8 cellular contexts compared by ENCODE assay signal in the genomic region with DNA sequence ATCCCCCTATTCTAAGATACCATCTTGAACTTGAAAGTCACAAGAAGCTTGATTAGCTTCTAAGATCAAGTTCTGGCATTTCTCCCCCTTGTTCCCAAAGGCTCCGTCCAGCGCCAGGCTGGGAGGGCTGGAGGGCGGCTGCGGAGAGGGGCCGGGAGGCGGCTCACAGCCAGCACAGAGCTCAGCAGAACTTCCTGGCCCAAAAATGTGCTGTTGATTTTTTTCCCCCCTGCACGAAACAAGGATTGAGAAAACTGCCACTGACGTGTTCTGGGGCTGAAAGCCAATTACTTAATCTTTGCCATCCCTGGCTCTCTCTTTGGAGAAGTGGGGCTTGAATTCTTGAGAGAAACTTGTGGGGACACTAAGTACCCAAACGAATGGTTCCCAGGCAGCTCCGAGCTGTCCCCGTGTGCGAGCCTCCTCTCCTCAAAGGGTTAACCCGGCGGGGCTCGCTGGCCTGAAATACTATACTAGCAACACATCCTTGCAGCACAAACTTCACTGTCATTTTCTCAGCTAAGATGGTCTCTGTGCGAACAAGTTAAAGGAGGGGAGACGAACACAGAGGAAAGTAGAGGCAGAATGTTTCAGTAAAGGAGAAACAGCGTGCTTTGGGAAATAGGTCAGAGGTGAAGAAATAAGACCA. TPM values are rescaled to one million over a fixed set of nuclear protein-coding genes. Genes with fewer than 3 reads are reported as not detected.
DNase-seq lines count a peak whose midpoint lies in the region; ATAC-seq and TF ChIP-seq lines count a peak whose summit lies in the region.

No MANE protein-coding gene starts in this region.

- CTCF ChIA-PET in Panc1 (lab: Charles Lee): no interaction called here

- no peaks in the 10 kb centered on the region for H3K36me3 ChIP-seq in Panc1 (ENCODE audit: control insufficient read depth, insufficient read depth, low read length)

- TSS peak; percentile 85 for BruUV-seq in Panc1 (replicated peaks; lab: Mats Ljungman, UMichigan)

- peak overlapping the region; percentile 98 for H3K27ac ChIP-seq in Panc1 (ENCODE audit: low read length)

- in situ Hi-C loops in Panc1 (cut with HindIII; ENCODE audit: low pct_unique_long_range_greater_than_20kb, low sequenced_read_pairs): no loop called here
- in situ Hi-C loops in astrocyte of the cerebellum (cut with HindIII; ENCODE audit: low sequenced_read_pairs): no loop called here

- H3K4me1 ChIP-seq in Panc1 (ENCODE audit: control insufficient read depth, insufficient read depth, low read length): peaks cover 52% of the 10 kb centered on the region

- POLR2A ChIA-PET in Panc1 (lab: Charles Lee): interaction anchor here (0.5 to 1.3 kb wide), 6 partner anchors 13 to 346 kb away, joined by 3 to 7 read pairs (median 4); a partner anchor contains a TSS

- H3K27me3 ChIP-seq in Panc1 (ENCODE audit: control insufficient read depth, insufficient read depth, low read length): no peaks in the 10 kb centered on the region

- ATAC-seq in GM18868 (IDR thresholded peaks at IDR 0.05; ENCODE audit: unreplicated experiment) (peak; percentile 42), HG03064 (IDR thresholded peaks at IDR 0.05; ENCODE audit: low read depth, unreplicated experiment) (peak; percentile 42), Panc1 (peak; percentile 58)

- H3K4me3 ChIP-seq in AG10803 (ENCODE audit: low read length): peak overlapping the region; percentile 66
- peak overlapping the region; percentile 58 to 80 for H3K4me3 ChIP-seq in Panc1 (ENCODE audit: low read depth in 2 of 2, low read length in 2 of 2)
- H3K4me3 ChIP-seq in astrocyte of the cerebellum (ENCODE audit: low read depth, low read length): peak overlapping the region; percentile 42

- TF ChIP-seq CTCF in AG10803 (conservative IDR thresholded peaks at IDR 0.05; ENCODE audit: low read length): no peak
- TF ChIP-seq CTCF in Panc1 (IDR thresholded peaks at IDR 0.05): no peak
- no peak for TF ChIP-seq CTCF in astrocyte of the cerebellum (IDR thresholded peaks at IDR 0.05; ENCODE audit: low read depth, low read length, missing control alignments)

- DNase-seq in AG10803 (ENCODE audit: low read depth) (peak; percentile 97), Panc1 (ENCODE audit: low read depth, low spot score) (no peak), astrocyte of the cerebellum (ENCODE audit: low read depth) (no peak), hypothalamus (lab: John Stamatoyannopoulos, UW) (peak in 43 of 51 donors; percentile 20 to 85 (median 65)), renal cortical epithelial cell (ENCODE audit: low read depth) (peak; percentile 56), NK-92 (lab: John Stamatoyannopoulos, UW; ENCODE audit: unreplicated experiment) (no peak)

- H3K9me3 ChIP-seq in Panc1 (ENCODE audit: control insufficient read depth, insufficient read depth, low read depth, low read length): no peaks in the 10 kb centered on the region

- intact Hi-C loops in Panc1 (cut with micrococcal nuclease; ENCODE audit: unreplicated experiment): loop anchor here (5.0 kb wide), 1 partner anchor 123 kb away; the partner anchor contains the start of gene REV3L

RNA-seq across cellular contexts. Expression of gene TRAF3IP2, which starts 0.5 kb away (rescaled TPM):
- 43.3 TPM for total RNA-seq in Panc1 (2021; ENCODE audit: unreplicated experiment)
- 27.5 TPM for polyA plus RNA-seq in Panc1 (2012; ENCODE audit: insufficient read length)
- total RNA-seq in renal cortical epithelial cell: 16.6 and 23.4 TPM in 2 replicates

Comparison
In these comparisons a context has a peak if more than half of its experiments do, and no peak if none do; other contexts are left out.
1. DNase-seq: peak in AG10803 (single experiment), hypothalamus (43 of 51) and renal cortical epithelial cell (single experiment); none in Panc1 (single experiment), astrocyte of the cerebellum (single experiment) and NK-92 (single experiment).
2. Peak in every context shown above with its lines, with median percentiles within 50 percentile points of each other: H3K4me3 ChIP-seq and ATAC-seq.